In the genomic region with DNA sequence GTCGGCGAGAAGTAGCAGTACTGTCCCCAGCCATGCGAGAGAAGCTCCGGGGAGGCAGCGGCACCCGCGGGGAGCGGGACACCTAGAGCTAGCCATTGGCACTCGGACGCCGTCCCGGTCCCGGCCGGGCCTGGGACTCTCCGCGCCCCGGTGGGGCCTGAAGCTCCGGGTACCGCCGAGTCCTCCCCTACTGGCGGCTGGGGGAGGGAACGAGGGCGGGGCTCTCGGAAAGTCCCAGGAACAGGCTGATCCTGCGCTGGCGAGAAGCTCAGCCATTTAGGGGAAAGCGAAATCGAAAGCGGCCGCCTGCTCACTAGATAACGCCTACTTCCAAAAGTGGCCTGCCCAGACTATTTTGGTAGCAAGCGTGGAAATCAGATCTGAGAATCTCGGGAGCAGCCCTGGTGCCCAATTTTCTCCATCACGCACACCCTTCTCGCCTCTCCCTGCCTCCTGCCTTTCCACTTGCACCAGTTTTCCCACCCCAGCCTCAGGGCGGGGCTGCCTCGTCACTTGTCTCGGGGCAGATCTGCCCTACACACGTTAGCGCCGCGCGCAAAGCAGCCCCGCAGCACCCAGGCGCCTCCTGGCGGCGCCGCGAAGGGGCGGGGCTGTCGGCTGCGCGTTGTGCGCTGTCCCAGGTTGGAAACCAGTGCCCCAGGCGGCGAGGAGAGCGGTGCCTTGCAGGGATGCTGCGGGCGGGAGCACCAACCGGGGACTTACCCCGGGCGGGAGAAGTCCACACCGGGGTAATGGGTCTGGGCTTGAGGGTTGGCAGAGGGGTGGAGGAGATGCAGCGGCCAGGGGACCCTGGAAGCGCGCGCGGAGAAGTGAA, we compare ENCODE assay signal across 8 cellular contexts. TPM values are rescaled to one million over a fixed set of nuclear protein-coding genes. Genes with fewer than 3 reads are reported as not detected.
A peak's percentile ranks its signal among the peaks of the same experiment; 100 is the strongest.
DNase-seq lines count a peak whose midpoint lies in the region; ATAC-seq and TF ChIP-seq lines count a peak whose summit lies in the region.

A gene (plus strand): TSS at position 652 of the 835 bp plus-strand sequence. CDS start 38 bp downstream, at position 690.
A gene with protein sequence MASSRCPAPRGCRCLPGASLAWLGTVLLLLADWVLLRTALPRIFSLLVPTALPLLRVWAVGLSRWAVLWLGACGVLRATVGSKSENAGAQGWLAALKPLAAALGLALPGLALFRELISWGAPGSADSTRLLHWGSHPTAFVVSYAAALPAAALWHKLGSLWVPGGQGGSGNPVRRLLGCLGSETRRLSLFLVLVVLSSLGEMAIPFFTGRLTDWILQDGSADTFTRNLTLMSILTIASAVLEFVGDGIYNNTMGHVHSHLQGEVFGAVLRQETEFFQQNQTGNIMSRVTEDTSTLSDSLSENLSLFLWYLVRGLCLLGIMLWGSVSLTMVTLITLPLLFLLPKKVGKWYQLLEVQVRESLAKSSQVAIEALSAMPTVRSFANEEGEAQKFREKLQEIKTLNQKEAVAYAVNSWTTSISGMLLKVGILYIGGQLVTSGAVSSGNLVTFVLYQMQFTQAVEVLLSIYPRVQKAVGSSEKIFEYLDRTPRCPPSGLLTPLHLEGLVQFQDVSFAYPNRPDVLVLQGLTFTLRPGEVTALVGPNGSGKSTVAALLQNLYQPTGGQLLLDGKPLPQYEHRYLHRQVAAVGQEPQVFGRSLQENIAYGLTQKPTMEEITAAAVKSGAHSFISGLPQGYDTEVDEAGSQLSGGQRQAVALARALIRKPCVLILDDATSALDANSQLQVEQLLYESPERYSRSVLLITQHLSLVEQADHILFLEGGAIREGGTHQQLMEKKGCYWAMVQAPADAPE (minus strand): TSS at position 164 of the 835 bp plus-strand sequence. CDS start 68 bp downstream, at position 96.

- DNase-seq in Ammon's horn (ENCODE audit: low spot score): peak; percentile 96
- peak; percentile 88 for DNase-seq in NCI-H460 (ENCODE audit: extremely low read depth, low read depth)
- DNase-seq in activated CD4-positive, alpha-beta T cell treated with anti-CD3 and anti-CD28 coated beads for 4 hours: peak; percentile 96 to 97
- DNase-seq in choroid plexus epithelial cell (ENCODE audit: low read depth): peak; percentile 95
- DNase-seq in stimulated activated CD4-positive, alpha-beta T cell treated with anti-CD3 and anti-CD28 coated beads, Interleukin-1b, Interleukin-23, amount 100 ng/mL, for 24 hours (ENCODE audit: low read depth in 4 of 4, low spot score in 1 of 4): peak; percentile 88 to 95 (median 92)

- TF ChIP-seq CTCF in choroid plexus epithelial cell (conservative IDR thresholded peaks at IDR 0.05; ENCODE audit: low read depth, low read length): peak; percentile 55

- no peaks in the 10 kb centered on the region for H3K27me3 ChIP-seq in layer of hippocampus (ENCODE audit: control insufficient read depth, insufficient read depth, low read length)

- TF ChIP-seq POLR2A in GM18951 (IDR thresholded peaks at IDR 0.05; ENCODE audit: extremely low read depth, insufficient read depth, insufficient read length): peak; percentile 95

- H3K27ac ChIP-seq in layer of hippocampus (ENCODE audit: low read depth, low read length): peak within 1 kb of the TSS; percentile 98

- ATAC-seq in HG03175 (IDR thresholded peaks at IDR 0.05; ENCODE audit: unreplicated experiment): peak; percentile 82

- peak within 1 kb of the TSS; percentile 90 for H3K4me3 ChIP-seq in choroid plexus epithelial cell (ENCODE audit: low read depth, low read length)

- in situ Hi-C loops in GM18951 (cut with MboI; ENCODE audit: low sequenced_read_pairs, unreplicated experiment): no loop called here

RNA-seq across cellular contexts. Expression of the first gene that starts in this region (rescaled TPM):
- 20.3 and 21.4 TPM in 2 replicates for total RNA-seq in NCI-H460 (2014; rRNA removed; shearing (Covaris generic))
- 9.7 and 20.3 TPM in 2 replicates for polyA plus RNA-seq in NCI-H460 (2014; cell fraction: nucleus; rRNA removed)

RNA-seq across cellular contexts. Expression of the second gene that starts in this region (rescaled TPM):
- total RNA-seq in NCI-H460 (2014; rRNA removed; shearing (Covaris generic)): 49.3 and 49.4 TPM in 2 replicates
- 28.5 and 36.9 TPM in 2 replicates for polyA plus RNA-seq in NCI-H460 (2014; cell fraction: nucleus; rRNA removed)

Comparison
In these comparisons a context has a peak if more than half of its experiments do, and no peak if none do; other contexts are left out.
1. Peak in every context shown above with its lines: DNase-seq, ATAC-seq, H3K4me3 ChIP-seq and H3K27ac ChIP-seq.